ENCODE assay signal across 1 cellular context in the genomic region with DNA sequence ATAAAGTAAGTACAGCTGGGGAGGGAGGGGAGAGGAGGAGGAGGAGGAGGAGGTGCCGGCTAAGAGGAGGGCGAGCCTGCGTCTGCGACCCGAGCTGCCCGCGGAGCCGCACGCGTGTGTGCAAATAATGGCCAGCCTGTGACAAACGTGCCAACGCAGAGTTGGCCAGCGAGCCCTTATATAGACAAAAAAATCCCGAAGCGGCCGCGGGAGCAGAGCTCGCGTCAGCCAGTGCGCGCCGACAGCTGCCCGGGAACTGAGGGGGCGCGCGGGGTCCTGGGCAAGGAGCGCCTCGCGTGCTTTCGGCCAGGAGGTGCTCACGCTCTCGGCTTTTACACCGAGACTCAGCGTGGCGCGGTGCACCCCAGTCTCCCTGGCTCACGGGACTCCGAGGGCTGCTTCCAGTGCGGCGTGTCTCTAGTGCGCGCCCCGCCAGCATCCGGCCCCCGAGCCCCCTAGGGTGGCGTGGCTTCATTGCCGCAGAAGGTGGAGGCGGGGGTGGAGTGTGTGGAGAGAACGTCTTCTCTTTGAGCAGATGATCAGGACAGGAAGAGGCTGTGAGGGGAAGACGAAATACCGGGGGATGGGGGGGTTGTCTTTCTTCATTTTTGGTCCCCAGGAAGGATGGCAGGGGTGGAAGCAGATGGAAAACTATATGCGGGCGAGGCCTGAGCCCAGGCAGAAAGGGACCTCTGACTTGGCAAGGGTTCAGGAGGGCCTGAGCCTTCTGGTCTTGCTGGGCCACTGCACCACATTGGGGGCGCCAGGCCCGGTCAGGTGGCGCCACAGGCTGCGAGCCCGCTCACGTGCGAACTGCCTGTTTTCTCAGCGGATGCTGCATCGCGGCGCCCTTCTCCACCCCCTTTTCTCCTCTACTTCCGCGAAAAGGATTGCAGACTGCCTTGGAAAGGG.
A peak's percentile ranks its signal among the peaks of the same experiment; 100 is the strongest.
TF ChIP-seq lines count a peak whose summit lies in the region.

No MANE protein-coding gene starts in this region.

TF ChIP-seq in IMR-90, 13 proteins besides CTCF, POLR2A, EP300 and RAD21 (continued from another document):
- TF ChIP-seq FOS (IDR thresholded peaks at IDR 0.05; ENCODE audit: low read depth, low read length), result no peak
- TF ChIP-seq RCOR1 (IDR thresholded peaks at IDR 0.05; ENCODE audit: insufficient replicate concordance, low read length), result no peak
- peak; percentile 95 for TF ChIP-seq BHLHE40 (IDR thresholded peaks at IDR 0.05; ENCODE audit: low read depth, low read length)
- no peak for TF ChIP-seq RFX5 (IDR thresholded peaks at IDR 0.05; ENCODE audit: low read depth, low read length)
- TF ChIP-seq CHD1 (IDR thresholded peaks at IDR 0.05; ENCODE audit: low read depth, low read length), result no peak
- no peak for TF ChIP-seq SMC3 (IDR thresholded peaks at IDR 0.05; ENCODE audit: low read depth, low read length)
- TF ChIP-seq MAZ (IDR thresholded peaks at IDR 0.05; ENCODE audit: borderline replicate concordance, low read depth, low read length), result peak; percentile 48; the same call in 1 of the 2 replicates
- TF ChIP-seq NFE2L2 (IDR thresholded peaks at IDR 0.05; ENCODE audit: low read depth, low read length), result no peak
- no peak for TF ChIP-seq CEBPB (IDR thresholded peaks at IDR 0.05; ENCODE audit: low read depth, low read length)
TF ChIP-seq in IMR-90: peak in this region for 4.
